Comparison of ENCODE assay signal across 29 cellular contexts in genomic region chr3:145244327-145244726, GRCh38.
"Had no signal": no experiment of that assay in that cellular context is flagged by ENCODE, and none has a peak within 500 bp of the region (broad histone marks: within the 10 kb centered on the region; RNA-seq: fewer than 3 reads in every experiment).

No MANE protein-coding gene starts in this region.

- H3K9me3 ChIP-seq: body of pancreas had no signal

- H3K4me3 Mint-ChIP-seq: activated CD4-positive, alpha-beta T cell treated with anti-CD3 and anti-CD28 coated beads, Interleukin-2, amount 10 ng/mL, durations not matched to agents 24 days and 14 days; activated CD8-positive, alpha-beta T cell treated with anti-CD3 and anti-CD28 coated beads for 36 hours; activated naive CD8-positive, alpha-beta T cell treated with anti-CD3 and anti-CD28 coated beads for 36 hours; activated T-cell treated with anti-CD3 and anti-CD28 coated beads, Interleukin-2, amount 50 U/mL, for 72 hours; activated T-helper 17 cell treated with anti-CD3 and anti-CD28 coated beads, Interleukin-2, amount 50 U/mL, for 72 hours had no signal

- H3K36me3 Mint-ChIP-seq: activated naive CD8-positive, alpha-beta T cell treated with anti-CD3 and anti-CD28 coated beads for 36 hours had no signal

- H3K27ac ChIP-seq: body of pancreas, PC-9, RWPE1 had no signal

- H3K9me3 Mint-ChIP-seq: activated CD4-positive, alpha-beta T cell treated with anti-CD3 and anti-CD28 coated beads, Interleukin-2, amount 10 ng/mL, durations not matched to agents 24 days and 14 days had no signal

- H3K27me3 Mint-ChIP-seq: activated CD4-positive, alpha-beta T cell treated with anti-CD3 and anti-CD28 coated beads, Interleukin-2, amount 10 ng/mL, durations not matched to agents 24 days and 14 days; activated CD8-positive, alpha-beta T cell treated with anti-CD3 and anti-CD28 coated beads for 36 hours; activated naive CD8-positive, alpha-beta T cell treated with anti-CD3 and anti-CD28 coated beads for 36 hours; activated T-helper 17 cell treated with anti-CD3 and anti-CD28 coated beads, Interleukin-2, amount 50 U/mL, for 72 hours had no signal

- DNase-seq: activated CD4-positive, alpha-beta T cell treated with anti-CD3 and anti-CD28 coated beads, Interleukin-2, amount 10 ng/mL, durations not matched to agents 24 days and 14 days; activated CD4-positive, alpha-beta T cell treated with anti-CD3 and anti-CD28 coated beads, Interleukin-2, amount 50 U/mL, for 4 hours; activated CD8-positive, alpha-beta T cell treated with anti-CD3 and anti-CD28 coated beads for 36 hours; activated effector memory CD4-positive, alpha-beta T cell treated with anti-CD3 and anti-CD28 coated beads, Interleukin-2, amount 50 U/mL, for 16 hours; activated naive CD4-positive, alpha-beta T cell; activated naive CD4-positive, alpha-beta T cell treated with anti-CD3 and anti-CD28 coated beads, Interleukin-2, amount 50 U/mL, for 16 hours; activated naive CD8-positive, alpha-beta T cell treated with anti-CD3 and anti-CD28 coated beads for 36 hours; activated T-cell treated with anti-CD3 and anti-CD28 coated beads, Interleukin-2, amount 50 U/mL, for 1 hour; activated T-cell treated with anti-CD3 and anti-CD28 coated beads, Interleukin-2, amount 50 U/mL, for 72 hours; aorta; body of pancreas; central memory CD4-positive, alpha-beta T cell; NCI-H1105; NCI-H1417 treated with DMSO at 0.1 percent for 48 hours; NCI-H1694; NCI-H1930; NCI-H2081 treated with DMSO at 0.1 percent for 48 hours; NCI-H2171 treated with DMSO at 0.1 percent for 48 hours; NCI-H446 treated with DMSO at 0.1 percent for 48 hours; NCI-H524; NCI-H69; NCI-H82; PC-9; SIG-M5 had no signal

- H2AFZ ChIP-seq: PC-9 had no signal

- H3K27me3 ChIP-seq: body of pancreas had no signal

- FAIRE-seq: K562, RCC 7860 had no signal

- H3K4me2 ChIP-seq: PC-9 had no signal

- H3K4me1 ChIP-seq: body of pancreas had no signal

- H3K4me1 Mint-ChIP-seq: activated CD4-positive, alpha-beta T cell treated with anti-CD3 and anti-CD28 coated beads, Interleukin-2, amount 10 ng/mL, durations not matched to agents 24 days and 14 days; activated naive CD8-positive, alpha-beta T cell treated with anti-CD3 and anti-CD28 coated beads for 36 hours; activated T-helper 17 cell treated with anti-CD3 and anti-CD28 coated beads, Interleukin-2, amount 50 U/mL, for 72 hours had no signal

- H3K4me3 ChIP-seq: body of pancreas, K562, PC-9 had no signal

- H3K27ac Mint-ChIP-seq: activated CD4-positive, alpha-beta T cell treated with anti-CD3 and anti-CD28 coated beads, Interleukin-2, amount 10 ng/mL, durations not matched to agents 24 days and 14 days; activated CD8-positive, alpha-beta T cell treated with anti-CD3 and anti-CD28 coated beads for 36 hours; activated naive CD8-positive, alpha-beta T cell treated with anti-CD3 and anti-CD28 coated beads for 36 hours; activated T-cell treated with anti-CD3 and anti-CD28 coated beads, Interleukin-2, amount 50 U/mL, for 72 hours; activated T-helper 17 cell treated with anti-CD3 and anti-CD28 coated beads, Interleukin-2, amount 50 U/mL, for 72 hours had no signal

- ATAC-seq: activated CD8-positive, alpha-beta T cell treated with anti-CD3 and anti-CD28 coated beads for 36 hours; activated T-cell treated with anti-CD3 and anti-CD28 coated beads, Interleukin-2, amount 50 U/mL, for 72 hours; activated T-helper 17 cell treated with anti-CD3 and anti-CD28 coated beads, Interleukin-2, amount 50 U/mL, for 72 hours; body of pancreas; K562; Right ventricle myocardium inferior had no signal
